29 cellular contexts compared by ENCODE assay signal in the genomic region with DNA sequence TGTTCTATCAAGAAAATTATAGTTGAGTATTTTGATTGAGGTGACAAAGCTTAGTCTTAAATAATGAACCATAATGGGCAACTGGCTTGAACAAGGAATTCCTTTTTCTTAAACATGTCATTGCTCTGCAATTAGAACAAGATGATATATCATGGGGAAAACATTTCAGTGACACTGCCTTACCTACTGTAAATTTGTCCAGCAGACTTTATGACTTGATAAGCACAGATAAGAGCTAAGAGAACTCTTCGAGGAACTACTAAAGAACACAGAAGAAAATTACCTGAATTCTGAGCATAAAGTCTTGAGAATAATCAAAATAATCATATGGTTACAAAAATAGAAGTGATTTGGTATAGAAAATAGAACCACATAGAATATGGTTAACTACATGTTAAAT.
"Had no signal": no experiment of that assay in that cellular context is flagged by ENCODE, and none has a peak within 500 bp of the region (broad histone marks: within the 10 kb centered on the region; RNA-seq: fewer than 3 reads in every experiment).

No MANE protein-coding gene starts in this region.

- H3K27me3 ChIP-seq: body of pancreas, cardiac muscle cell, colonic mucosa, esophagus muscularis mucosa, gastroesophageal sphincter, heart right ventricle had no signal

- ATAC-seq: activated CD4-positive, CD25-positive, alpha-beta regulatory T cell treated with anti-CD3 and anti-CD28 coated beads, Interleukin-2, amount 50 U/mL, for 24 hours; activated CD8-positive, alpha-beta T cell treated with anti-CD3 and anti-CD28 coated beads for 36 hours; activated T-cell treated with anti-CD3 and anti-CD28 coated beads, Interleukin-2, amount 50 U/mL, for 4 hours; activated T-helper 17 cell treated with anti-CD3 and anti-CD28 coated beads, Interleukin-2, amount 50 U/mL, for 72 hours; body of pancreas; gastroesophageal sphincter; heart right ventricle; T-cell had no signal

- H3K9me3 ChIP-seq: body of pancreas, colonic mucosa, esophagus muscularis mucosa, gastroesophageal sphincter had no signal

- H3K4me1 ChIP-seq: colonic mucosa, esophagus muscularis mucosa, gastroesophageal sphincter had no signal

- DNase-seq: activated B cell treated with CpG ODN at 0.5 μM for 24 hours; activated CD4-positive, alpha-beta T cell treated with anti-CD3 and anti-CD28 coated beads for 48 hours; activated CD4-positive, alpha-beta T cell treated with anti-CD3 and anti-CD28 coated beads, Interleukin-2, amount 50 U/mL, for 1 hour; activated CD4-positive, alpha-beta T cell treated with anti-CD3 and anti-CD28 coated beads, Interleukin-2, amount 50 U/mL, for 48 hours; activated CD8-positive, alpha-beta memory T cell treated with anti-CD3 and anti-CD28 coated beads for 24 hours; activated CD8-positive, alpha-beta T cell treated with anti-CD3 and anti-CD28 coated beads for 36 hours; activated effector memory CD4-positive, alpha-beta T cell treated with Interleukin-2 at 50 U/mL for 16 hours; activated gamma-delta T cell treated with Interleukin-2 at 50 U/mL for 16 hours; activated naive CD4-positive, alpha-beta T cell treated with anti-CD3 and anti-CD28 coated beads, Interleukin-2, amount 50 U/mL, for 16 hours; activated naive CD4-positive, alpha-beta T cell treated with Interleukin-2 at 50 U/mL for 16 hours; activated T-cell treated with anti-CD3 and anti-CD28 coated beads, Interleukin-2, amount 50 U/mL, for 4 hours; amniotic stem cell; anterior cingulate cortex; body of pancreas; central memory CD4-positive, alpha-beta T cell; cerebellar nuclear complex; colonic mucosa; effector CD8-positive, alpha-beta T cell; erythroblast; foreskin melanocyte; heart right ventricle; T-cell; T-helper 9 cell; WERI-Rb-1 had no signal

- H3K4me3 ChIP-seq: body of pancreas, cardiac muscle cell, colonic mucosa, esophagus muscularis mucosa, gastroesophageal sphincter, heart right ventricle had no signal

- H3K27ac ChIP-seq: body of pancreas, cardiac muscle cell, colonic mucosa, esophagus muscularis mucosa, gastroesophageal sphincter, heart right ventricle, WERI-Rb-1 had no signal

- H3K36me3 ChIP-seq: cardiac muscle cell, colonic mucosa, esophagus muscularis mucosa, gastroesophageal sphincter, heart right ventricle, WERI-Rb-1 had no signal
